ENCODE assay signal across 27 cellular contexts in genomic region chr10:63752318-63752717, GRCh38.
"Had no signal": no experiment of that assay in that cellular context is flagged by ENCODE, and none has a peak within 500 bp of the region (broad histone marks: within the 10 kb centered on the region; RNA-seq: fewer than 3 reads in every experiment).

No MANE protein-coding gene starts in this region.

- H3K36me3 ChIP-seq: brain microvascular endothelial cell, cardiac muscle cell, Peyer's patch, SJCRH30 had no signal

- H3K4me1 ChIP-seq: Peyer's patch, SJCRH30 had no signal

- H3K9me3 ChIP-seq: Peyer's patch, SJCRH30, SK-N-SH had no signal

- FAIRE-seq: astrocyte had no signal

- H3K9ac ChIP-seq: SK-N-SH had no signal

- H3K27me3 ChIP-seq: brain microvascular endothelial cell, cardiac muscle cell, Peyer's patch, SJCRH30 had no signal

- H3K4me3 ChIP-seq: cardiac muscle cell, Peyer's patch, SJCRH30 had no signal

- DNase-seq: activated CD4-positive, alpha-beta memory T cell treated with anti-CD3 and anti-CD28 coated beads, Interleukin-2, amount 10 ng/mL, durations not matched to agents 7 days and 5 days; activated CD4-positive, alpha-beta T cell treated with anti-CD3 and anti-CD28 coated beads for 36 hours; activated CD4-positive, alpha-beta T cell treated with anti-CD3 and anti-CD28 coated beads, Interleukin-2, amount 50 U/mL, for 1 hour; activated gamma-delta T cell; activated naive CD4-positive, alpha-beta T cell treated with anti-CD3 and anti-CD28 coated beads for 36 hours; activated T-cell treated with anti-CD3 and anti-CD28 coated beads for 4 hours; activated T-cell treated with anti-CD3 and anti-CD28 coated beads, Interleukin-2, amount 50 U/mL, for 48 hours; amygdala; brain microvascular endothelial cell; Kasumi-1; NCI-H1105 treated with DMSO at 0.1 percent for 48 hours; NCI-H2029 treated with DMSO at 0.1 percent for 48 hours; NCI-H345; NCI-H510A; NCI-H526 treated with DMSO at 0.1 percent for 48 hours; NK-92 treated with Interleukin-12 subunit alpha and Interleukin-12 subunit beta, amount 100 ng/mL, for 24 hours; OCI-M1; Peyer's patch; Right ventricle myocardium superior; SJCRH30; T-helper 1 cell had no signal

- H3K27ac ChIP-seq: brain microvascular endothelial cell, cardiac muscle cell, Peyer's patch, RWPE1, SJCRH30, VCaP had no signal

- ATAC-seq: activated CD4-positive, alpha-beta T cell treated with anti-CD3 and anti-CD28 coated beads for 36 hours; activated T-helper 17 cell treated with anti-CD3 and anti-CD28 coated beads, Interleukin-2, amount 50 U/mL, for 72 hours had no signal

- H3K4me2 ChIP-seq: SK-N-SH had no signal
